In the genomic region with DNA sequence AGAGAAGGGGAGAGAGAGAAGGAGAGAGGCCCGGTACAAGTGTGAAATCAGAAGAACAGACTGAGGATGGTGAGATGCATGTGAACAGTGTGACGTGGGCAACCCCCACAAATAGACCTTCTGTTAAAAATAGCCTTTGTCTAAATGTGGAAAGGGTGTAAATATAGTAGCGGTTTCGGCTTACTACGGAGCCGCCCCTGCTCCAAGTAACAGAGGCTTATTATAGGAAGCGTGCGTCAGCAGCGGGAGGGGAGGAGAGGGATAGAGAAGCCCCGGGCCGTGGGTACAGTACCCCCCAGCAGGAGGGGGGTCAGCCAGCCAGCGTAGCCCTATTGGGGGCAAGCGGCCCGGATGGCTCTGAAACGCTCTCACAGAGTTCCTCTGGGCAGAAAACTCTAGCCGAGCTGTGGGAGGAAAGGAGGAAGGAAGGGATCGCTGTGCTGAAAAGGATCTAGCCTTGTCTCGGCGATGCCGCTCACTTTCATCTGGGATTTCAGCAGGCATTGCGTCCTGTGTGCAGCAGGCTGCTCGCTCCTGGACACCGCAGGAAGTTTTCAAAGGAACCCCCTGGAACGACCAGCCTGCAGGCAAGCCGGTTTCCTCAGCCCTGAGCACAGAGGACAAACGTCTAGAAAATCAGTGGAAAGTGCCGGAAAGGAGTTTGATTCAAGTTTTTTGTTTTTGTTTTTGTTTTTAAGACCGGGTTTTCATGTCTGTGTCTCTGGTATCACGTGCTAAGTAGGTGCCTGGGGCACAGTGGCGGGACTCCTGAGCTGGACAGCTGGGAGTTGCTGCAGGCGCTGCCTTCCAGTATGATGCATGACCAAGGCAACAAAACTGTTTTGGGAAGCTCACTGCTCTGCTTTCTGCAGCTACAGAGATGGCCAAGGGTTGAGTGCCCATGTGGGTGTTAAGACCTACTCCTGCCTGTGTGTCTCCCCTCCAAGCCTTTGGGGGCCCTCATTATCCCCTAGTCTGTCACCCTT, we compare ENCODE assay signal across 8 cellular contexts.
DNase-seq lines count a peak whose midpoint lies in the region; ATAC-seq and TF ChIP-seq lines count a peak whose summit lies in the region.

No MANE protein-coding gene starts in this region.

- peak overlapping the region; percentile 32 to 76 (median 59) for H3K4me3 ChIP-seq in dorsolateral prefrontal cortex
- H3K4me3 ChIP-seq in lung, result no peak overlapping the region
- H3K4me3 ChIP-seq in thoracic aorta, result peak overlapping the region; percentile 65

- 10 to 12% methylated on average over 31 of the region's 31 CpGs for WGBS in lung, 2 donors

- ATAC-seq in GM21515 (IDR thresholded peaks at IDR 0.05; ENCODE audit: unreplicated experiment) (peak; percentile 52), lung (ENCODE audit: insufficient read depth, low FRiP score) (peak; percentile 32), thoracic aorta (ENCODE audit: insufficient number of reproducible peaks, low FRiP score, low read depth) (peak; percentile 79), HG03097 (IDR thresholded peaks at IDR 0.05; ENCODE audit: low FRiP score, unreplicated experiment) (no peak)

- POLR2A ChIA-PET in RWPE1 (lab: Yijun Ruan, JAX; ENCODE audit: low non-redundant PET), result no interaction called here

- CTCF ChIA-PET in RWPE1 (lab: Yijun Ruan, JAX), result no interaction called here

- H3K4me1 ChIP-seq in lung (ENCODE audit: control insufficient read depth in 2 of 2, insufficient read depth in 2 of 2, low read length in 2 of 2) (peaks cover 5 to 10% of the 10 kb centered on the region in 2 donors), thoracic aorta (ENCODE audit: control insufficient read depth in 1 of 2, low read depth in 2 of 2) (peaks cover 4 to 5% of the 10 kb centered on the region in 2 donors)

- TF ChIP-seq CTCF in dorsolateral prefrontal cortex (IDR thresholded peaks at IDR 0.05 in 54 of 56, conservative IDR thresholded peaks at IDR 0.05 in 2 of 56; ENCODE audit: low read depth in 1 of 56, partially characterized antibody in 56 of 56) (no peak), lung (IDR thresholded peaks at IDR 0.05; ENCODE audit: control extremely low read depth, extremely low read depth) (no peak), thoracic aorta (IDR thresholded peaks at IDR 0.05) (no peak), RWPE1 (conservative IDR thresholded peaks at IDR 0.05; ENCODE audit: low read depth) (no peak)

- H3K27me3 ChIP-seq in dorsolateral prefrontal cortex, result peaks cover 0 to 5% (median 0%) of the 10 kb centered on the region in 45 donors
- no peaks in the 10 kb centered on the region for H3K27me3 ChIP-seq in lung (ENCODE audit: control insufficient read depth, insufficient read depth)
- H3K27me3 ChIP-seq in thoracic aorta (replicated peaks; ENCODE audit: insufficient read depth), result no peaks in the 10 kb centered on the region

- intact Hi-C loops in dorsolateral prefrontal cortex (cut with DNase I), result no loop called here

- H3K27ac ChIP-seq in dorsolateral prefrontal cortex, result peak overlapping the region in 44 of 59 donors; percentile 1 to 85 (median 53)
- H3K27ac ChIP-seq in lung (ENCODE audit: low read depth in 1 of 2, low read length in 1 of 2), result peak overlapping the region; percentile 51 to 72
- H3K27ac ChIP-seq in thoracic aorta, result peak overlapping the region; percentile 79 to 88
- H3K27ac ChIP-seq in RWPE1, result no peak overlapping the region

- no peaks in the 10 kb centered on the region for H3K9me3 ChIP-seq in lung (ENCODE audit: control insufficient read depth in 2 of 2, insufficient read depth in 1 of 2, low read length in 1 of 2)
- no peaks in the 10 kb centered on the region for H3K9me3 ChIP-seq in thoracic aorta

- peak; percentile 73 for DNase-seq in CD1c-positive myeloid dendritic cell (ENCODE audit: extremely low spot score)
- DNase-seq in NCI-H748 (lab: John Stamatoyannopoulos, UW; ENCODE audit: unreplicated experiment), result peak; percentile 66
- DNase-seq in dorsolateral prefrontal cortex, result peak in 4 of 10 donors; percentile 37 to 71 (median 50)
- no peak for DNase-seq in lung (ENCODE audit: low spot score)
- DNase-seq in thoracic aorta (ENCODE audit: low spot score), result peak; percentile 36
- no peak for DNase-seq in RWPE1 (ENCODE audit: low spot score)

- H3K36me3 ChIP-seq in lung (ENCODE audit: control insufficient read depth in 2 of 2, insufficient read depth in 2 of 2, low read length in 2 of 2), result no peaks in the 10 kb centered on the region
- no peaks in the 10 kb centered on the region for H3K36me3 ChIP-seq in thoracic aorta

Comparison
In these comparisons a context has a peak if more than half of its experiments do, and no peak if none do; other contexts are left out.
1. DNase-seq: peak in CD1c-positive myeloid dendritic cell (single experiment), NCI-H748 (single experiment) and thoracic aorta (single experiment); none in lung (single experiment) and RWPE1 (single experiment).